8 cellular contexts compared by ENCODE assay signal in the genomic region with DNA sequence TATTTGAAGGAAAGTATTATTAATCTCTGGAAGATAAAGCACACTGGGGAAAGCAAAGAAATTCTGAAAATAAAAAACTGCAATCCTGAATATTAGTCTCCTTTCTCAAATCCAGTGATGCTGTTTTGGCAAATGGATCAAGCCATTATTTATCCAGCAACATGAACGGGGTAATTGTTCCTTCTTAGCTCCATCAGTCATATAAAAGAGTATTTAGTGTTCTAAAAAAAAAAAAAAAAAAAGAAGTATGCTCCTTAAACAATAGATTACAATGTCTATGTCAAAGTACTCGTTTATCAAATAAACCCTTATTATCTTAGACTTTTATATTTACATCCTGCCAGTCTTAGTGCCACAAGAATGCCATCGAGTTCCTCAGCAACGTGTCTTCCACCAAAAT. TPM values are rescaled to one million over a fixed set of nuclear protein-coding genes. Genes with fewer than 3 reads are reported as not detected.
DNase-seq lines count a peak whose midpoint lies in the region; ATAC-seq and TF ChIP-seq lines count a peak whose summit lies in the region.

No MANE protein-coding gene starts in this region.

- H3K36me3 Mint-ChIP-seq in CD8-positive, alpha-beta memory T cell: peaks cover 0 to 7% (median 0%) of the 10 kb centered on the region in 3 donors
- peaks cover 18% of the 10 kb centered on the region for H3K36me3 Mint-ChIP-seq in endodermal cell (ENCODE audit: low read depth)
- H3K36me3 Mint-ChIP-seq in osteocyte (ENCODE audit: unreplicated experiment): peaks cover 5% of the 10 kb centered on the region

- DNase-seq in CD8-positive, alpha-beta memory T cell: no peak
- DNase-seq in NT2/D1 (ENCODE audit: low read depth, low spot score): no peak
- DNase-seq in endodermal cell: no peak
- DNase-seq in osteocyte (ENCODE audit: extremely low spot score, unreplicated experiment): no peak
- DNase-seq in omental fat pad (ENCODE audit: low spot score): no peak
- no peak for DNase-seq in DMS153 (lab: John Stamatoyannopoulos, UW)
- DNase-seq in cerebellar cortex (ENCODE audit: low spot score): no peak

- H3K27ac ChIP-seq in CD8-positive, alpha-beta memory T cell (ENCODE audit: low read depth, low read length): no peak overlapping the region
- H3K27ac ChIP-seq in endodermal cell (ENCODE audit: low read depth, low read length): no peak overlapping the region

- POLR2A ChIA-PET in CD8-positive, alpha-beta memory T cell (lab: Charles Lee): interaction anchor here (0.6 kb wide), 1 partner anchor 1440 kb away, joined by 3 read pairs; no protein-coding TSS in a partner anchor

- peak overlapping the region; percentile 86 to 94 (median 91) for H3K4me3 Mint-ChIP-seq in CD8-positive, alpha-beta memory T cell
- peak overlapping the region; percentile 77 for H3K4me3 Mint-ChIP-seq in endodermal cell
- peak overlapping the region; percentile 88 for H3K4me3 Mint-ChIP-seq in osteocyte (ENCODE audit: unreplicated experiment)

- H3K9me3 ChIP-seq in CD8-positive, alpha-beta memory T cell (ENCODE audit: low read length): no peaks in the 10 kb centered on the region
- H3K9me3 ChIP-seq in NT2/D1 (ENCODE audit: insufficient read depth, low read length) (no peaks in the 10 kb centered on the region), endodermal cell (ENCODE audit: control insufficient read depth, low read length) (peaks cover 9% of the 10 kb centered on the region)

- H3K9ac ChIP-seq in NT2/D1 (ENCODE audit: insufficient read length, low read depth) (peak overlapping the region; percentile 32), endodermal cell (ENCODE audit: extremely low read depth, low read length, poor library complexity, severe bottlenecking) (peak overlapping the region; percentile 89)

- TF ChIP-seq CTCF in endodermal cell (conservative IDR thresholded peaks at IDR 0.05) (no peak), osteocyte (IDR thresholded peaks at IDR 0.05) (no peak), omental fat pad (IDR thresholded peaks at IDR 0.05) (no peak)

- no peaks in the 10 kb centered on the region for H3K36me3 ChIP-seq in CD8-positive, alpha-beta memory T cell (ENCODE audit: insufficient read depth, low read length)
- H3K36me3 ChIP-seq in NT2/D1 (ENCODE audit: insufficient read depth, insufficient read length, low read length) (peaks cover 9% of the 10 kb centered on the region), endodermal cell (ENCODE audit: control insufficient read depth, insufficient read depth, low read length) (peaks cover 17% of the 10 kb centered on the region)

- no peaks in the 10 kb centered on the region for H3K9me3 Mint-ChIP-seq in CD8-positive, alpha-beta memory T cell
- H3K9me3 Mint-ChIP-seq in endodermal cell (peaks cover 11% of the 10 kb centered on the region), osteocyte (ENCODE audit: unreplicated experiment) (no peaks in the 10 kb centered on the region)

- 15% methylated on average over 2 of the region's 4 CpGs; no CpG with 5 or more reads in 1 of the 2 experiments for WGBS in endodermal cell (ENCODE audit: insufficient coverage in 1 of 2, insufficient read length in 1 of 2), 2 experiments

- H3K27me3 Mint-ChIP-seq in CD8-positive, alpha-beta memory T cell: no peaks in the 10 kb centered on the region
- no peaks in the 10 kb centered on the region for H3K27me3 Mint-ChIP-seq in endodermal cell (ENCODE audit: insufficient read depth)
- H3K27me3 Mint-ChIP-seq in osteocyte (ENCODE audit: unreplicated experiment): no peaks in the 10 kb centered on the region

- H3K27me3 ChIP-seq in CD8-positive, alpha-beta memory T cell (ENCODE audit: insufficient read depth, low read length, poor library complexity, severe bottlenecking): no peaks in the 10 kb centered on the region
- H3K27me3 ChIP-seq in NT2/D1 (ENCODE audit: insufficient read depth, insufficient read length) (no peaks in the 10 kb centered on the region), endodermal cell (ENCODE audit: control insufficient read depth, insufficient read depth, low read length, poor library complexity, severe bottlenecking) (no peaks in the 10 kb centered on the region)

- peak overlapping the region in 5 of 8 donors; percentile 43 to 90 (median 74) for H3K27ac Mint-ChIP-seq in CD8-positive, alpha-beta memory T cell
- H3K27ac Mint-ChIP-seq in endodermal cell (peak overlapping the region; percentile 67), osteocyte (ENCODE audit: unreplicated experiment) (peak overlapping the region; percentile 90)

- H3K4me1 ChIP-seq in CD8-positive, alpha-beta memory T cell (ENCODE audit: insufficient read depth, low read length): peaks cover 8% of the 10 kb centered on the region
- H3K4me1 ChIP-seq in NT2/D1 (ENCODE audit: insufficient read depth, insufficient read length) (no peaks in the 10 kb centered on the region), endodermal cell (ENCODE audit: control insufficient read depth, insufficient read depth, low read length) (peaks cover 3% of the 10 kb centered on the region)

- peak overlapping the region; percentile 75 for H3K4me3 ChIP-seq in CD8-positive, alpha-beta memory T cell (ENCODE audit: low read length)
- H3K4me3 ChIP-seq in NT2/D1 (ENCODE audit: insufficient read length, low read depth): peak overlapping the region; percentile 79
- peak overlapping the region; percentile 91 for H3K4me3 ChIP-seq in endodermal cell (ENCODE audit: low read length)

- peaks cover 32 to 55% (median 45%) of the 10 kb centered on the region in 3 donors for H3K4me1 Mint-ChIP-seq in CD8-positive, alpha-beta memory T cell
- H3K4me1 Mint-ChIP-seq in endodermal cell (peaks cover 46% of the 10 kb centered on the region), osteocyte (ENCODE audit: unreplicated experiment) (peaks cover 52% of the 10 kb centered on the region)

- CTCF ChIA-PET in CD8-positive, alpha-beta memory T cell (lab: Charles Lee): no interaction called here

- ATAC-seq in omental fat pad (ENCODE audit: low FRiP score): no peak
- ATAC-seq in HG03571 (IDR thresholded peaks at IDR 0.05; ENCODE audit: unreplicated experiment): no peak

RNA-seq across cellular contexts. Expression of a gene that starts 1.3 kb away (rescaled TPM):
- total RNA-seq in CD8-positive, alpha-beta memory T cell: 10 to 100 TPM; 58.5 to 63.6 TPM
- 17.2 TPM for polyA plus RNA-seq in CD8-positive, alpha-beta memory T cell
- total RNA-seq in endodermal cell (100 to 1,000 TPM; 121 to 127 TPM), osteocyte (154 and 163 TPM in 2 replicates), omental fat pad (100 to 1,000 TPM in 1 of 4 donors, 10 to 100 TPM in 3; 58.7 to 135 (median 91.6) TPM)
- polyA plus RNA-seq in endodermal cell (2013, experiment 1 of 2): 120 TPM
- polyA plus RNA-seq in endodermal cell (2013, experiment 2 of 2): 141 TPM
